ENCODE assay signal across 9 cellular contexts in genomic region chr1:156021087-156021416, GRCh38. TPM values are rescaled to one million over a fixed set of nuclear protein-coding genes. Genes with fewer than 3 reads are reported as not detected.
DNase-seq lines count a peak whose midpoint lies in the region; ATAC-seq and TF ChIP-seq lines count a peak whose summit lies in the region.
"Had no signal": no experiment of that assay in that cellular context is flagged by ENCODE, and none has a peak within 500 bp of the region (broad histone marks: within the 10 kb centered on the region; RNA-seq: fewer than 3 reads in every experiment).

No MANE protein-coding gene starts in this region.

- H3K36me3 ChIP-seq in GM23248 (ENCODE audit: low read depth) (peaks cover 26% of the 10 kb centered on the region), SK-N-MC (ENCODE audit: insufficient read depth, low read length) (peaks cover 34% of the 10 kb centered on the region), sigmoid colon (peaks cover 0 to 28% (median 7%) of the 10 kb centered on the region in 4 donors)

- peak overlapping the region; percentile 83; the same call in 1 of the 2 replicates for H3K9ac ChIP-seq in GM23248
- peak overlapping the region; percentile 80 for H3K9ac ChIP-seq in SK-N-MC (ENCODE audit: insufficient read length)

- peak overlapping the region; percentile 77 for H3K4me2 ChIP-seq in GM23248 (ENCODE audit: unreplicated experiment)

- intact Hi-C loops in sigmoid colon (cut with DNase I) = no loop called here

- peak overlapping the region; percentile 79 for H2AFZ ChIP-seq in GM23248

- DNase-seq in GM23248 (no peak), SK-N-MC (ENCODE audit: low read depth, low spot score) (no peak), fibroblast of the aortic adventitia (ENCODE audit: low read depth) (no peak), sigmoid colon (no peak), SK-N-DZ (ENCODE audit: low spot score) (no peak), DMS79 (lab: John Stamatoyannopoulos, UW) (no peak), EL (no peak)

- ATAC-seq in GM19397 (IDR thresholded peaks at IDR 0.05; ENCODE audit: unreplicated experiment) = no peak

- H4K20me1 ChIP-seq in GM23248 (ENCODE audit: insufficient read depth) = no peaks in the 10 kb centered on the region

- no peaks in the 10 kb centered on the region for H3F3A ChIP-seq in GM23248 (ENCODE audit: insufficient read depth)

- no peak for TF ChIP-seq CTCF in fibroblast of the aortic adventitia (IDR thresholded peaks at IDR 0.05; ENCODE audit: insufficient read depth, low read length)
- no peak for TF ChIP-seq CTCF in sigmoid colon (IDR thresholded peaks at IDR 0.05)

- no peak for TF ChIP-seq POLR2A in sigmoid colon (IDR thresholded peaks at IDR 0.05)

- no peaks in the 10 kb centered on the region for H3K9me2 ChIP-seq in GM23248 (ENCODE audit: insufficient read depth)

- in situ Hi-C loops in GM23248 (cut with MboI) = no loop called here

- 4 to 14% methylated on average over 5 of the region's 5 CpGs for WGBS in GM23248 (ENCODE audit: low coverage in 1 of 2, low lambda C conversion rate in 2 of 2, missing lambda C conversion rate in 2 of 2), 2 experiments
- 4 to 7% methylated on average over 5 of the region's 5 CpGs for WGBS in sigmoid colon, 2 donors

- H3K27me3 ChIP-seq in GM23248 (replicated peaks; ENCODE audit: insufficient read depth) (no peaks in the 10 kb centered on the region), sigmoid colon (no peaks in the 10 kb centered on the region)

- H3K4me3 ChIP-seq in GM23248 (peak overlapping the region; percentile 86), SK-N-MC (peak overlapping the region; percentile 93), fibroblast of the aortic adventitia (ENCODE audit: low read depth, low read length) (peak overlapping the region; percentile 91), sigmoid colon (peak overlapping the region; percentile 72 to 100 (median 90))

- no peak for TF ChIP-seq EP300 in sigmoid colon (IDR thresholded peaks at IDR 0.05)

- 0 out of 2 replicates have a peak, but pooled peaks cover 10% of the 10 kb centered on the region for H3K4me1 ChIP-seq in GM23248 (ENCODE audit: insufficient read depth)
- H3K4me1 ChIP-seq in sigmoid colon = peaks cover 0 to 18% (median 17%) of the 10 kb centered on the region in 4 donors

- no peaks in the 10 kb centered on the region for H3K9me3 ChIP-seq in GM23248 (ENCODE audit: low read depth)
- H3K9me3 ChIP-seq in SK-N-MC (ENCODE audit: low read depth, low read length) = no peaks in the 10 kb centered on the region
- H3K9me3 ChIP-seq in sigmoid colon = no peaks in the 10 kb centered on the region

- H3K27ac ChIP-seq in GM23248 (no peak overlapping the region), SK-N-MC (peak overlapping the region; percentile 54; the same call in 1 of the 2 replicates), sigmoid colon (peak overlapping the region; percentile 86 to 96 (median 91))

- H3K79me2 ChIP-seq in GM23248 (ENCODE audit: insufficient read depth) = peaks cover 45% of the 10 kb centered on the region

RNA-seq across cellular contexts. Expression of gene SSR2, which starts 0.3 kb away (rescaled TPM):
- 433 and 695 TPM in 2 replicates for total RNA-seq in GM23248 (2014; rRNA removed; shearing (Covaris generic))
- polyA plus RNA-seq in GM23248 (2016; fragmentation: Nextera tagmentation; extraction: Ambion mirVana) = 318 and 327 TPM in 2 replicates
- 339 and 472 TPM in 2 replicates for total RNA-seq in fibroblast of the aortic adventitia (ENCODE audit: low replicate concordance)
- 100 to 1,000 TPM; 115 to 338 (median 233) TPM for total RNA-seq in sigmoid colon
- polyA plus RNA-seq in sigmoid colon = 100 to 1,000 TPM; 157 to 274 (median 231) TPM
- polyA plus RNA-seq in SK-N-DZ (2014; cell fraction: cytosol; rRNA removed) = 313 and 427 TPM in 2 replicates
- 175 and 241 TPM in 2 replicates for polyA plus RNA-seq in SK-N-DZ (2014; cell fraction: nucleus; rRNA removed)

RNA-seq across cellular contexts. Expression of gene UBQLN4, which starts 32.5 kb away (rescaled TPM):
- 18.4 and 19.0 TPM in 2 replicates for total RNA-seq in GM23248 (2014; rRNA removed; shearing (Covaris generic))
- polyA plus RNA-seq in GM23248 (2016; fragmentation: Nextera tagmentation; extraction: Ambion mirVana) (9.9 and 10.6 TPM in 2 replicates), sigmoid colon (10 to 100 TPM; 11.4 to 21.5 (median 14.8) TPM)
- total RNA-seq in fibroblast of the aortic adventitia (ENCODE audit: low replicate concordance) (8.5 and 22.0 TPM in 2 replicates), sigmoid colon (10 to 100 TPM; 13.9 to 23.6 (median 19.8) TPM)
- 49.8 and 51.3 TPM in 2 replicates for polyA plus RNA-seq in SK-N-DZ (2014; cell fraction: cytosol; rRNA removed)
- 78.6 and 82.4 TPM in 2 replicates for polyA plus RNA-seq in SK-N-DZ (2014; cell fraction: nucleus; rRNA removed)

RNA-seq across cellular contexts. Expression of gene LAMTOR2, which starts 33.5 kb away (rescaled TPM):
- total RNA-seq in GM23248 (2014; rRNA removed; shearing (Covaris generic)) = 41.3 and 52.7 TPM in 2 replicates
- polyA plus RNA-seq in GM23248 (2016; fragmentation: Nextera tagmentation; extraction: Ambion mirVana) (140 and 143 TPM in 2 replicates), sigmoid colon (100 to 1,000 TPM; 142 to 245 (median 199) TPM)
- total RNA-seq in fibroblast of the aortic adventitia (ENCODE audit: low replicate concordance) (40.4 and 74.7 TPM in 2 replicates), sigmoid colon (10 to 100 TPM; 55.4 to 86.4 (median 71.3) TPM)
- 43.7 and 52.4 TPM in 2 replicates for polyA plus RNA-seq in SK-N-DZ (2014; cell fraction: cytosol; rRNA removed)
- 21.0 and 33.7 TPM in 2 replicates for polyA plus RNA-seq in SK-N-DZ (2014; cell fraction: nucleus; rRNA removed)

RNA-seq across cellular contexts. Expression of gene RAB25, which starts 39.9 kb away (rescaled TPM):
- not detected in 2 replicates for total RNA-seq in GM23248 (2014; rRNA removed; shearing (Covaris generic))
- polyA plus RNA-seq in GM23248 (2016; fragmentation: Nextera tagmentation; extraction: Ambion mirVana) (not detected in 2 replicates), sigmoid colon (100 to 1,000 TPM; 187 to 237 (median 201) TPM)
- total RNA-seq in fibroblast of the aortic adventitia (ENCODE audit: low replicate concordance) (not detected in 2 replicates), sigmoid colon (not detected)
- 0.30 and 0.85 TPM in 2 replicates for polyA plus RNA-seq in SK-N-DZ (2014; cell fraction: cytosol; rRNA removed)
- not detected in 2 replicates for polyA plus RNA-seq in SK-N-DZ (2014; cell fraction: nucleus; rRNA removed)
- total RNA-seq: subcutaneous adipose tissue had no signal

RNA-seq across cellular contexts. Expression of gene ARHGEF2, which starts 42.7 kb away (rescaled TPM):
- total RNA-seq in GM23248 (2014; rRNA removed; shearing (Covaris generic)) = 136 and 139 TPM in 2 replicates
- polyA plus RNA-seq in GM23248 (2016; fragmentation: Nextera tagmentation; extraction: Ambion mirVana) (76.7 and 77.7 TPM in 2 replicates), sigmoid colon (10 to 100 TPM; 25.8 to 76.7 (median 26.8) TPM)
- total RNA-seq in fibroblast of the aortic adventitia (ENCODE audit: low replicate concordance) (116 and 161 TPM in 2 replicates), sigmoid colon (10 to 100 TPM; 31.6 to 83.9 (median 48.1) TPM)
- 27.9 and 32.8 TPM in 2 replicates for polyA plus RNA-seq in SK-N-DZ (2014; cell fraction: cytosol; rRNA removed)
- 34.7 and 45.4 TPM in 2 replicates for polyA plus RNA-seq in SK-N-DZ (2014; cell fraction: nucleus; rRNA removed)
